In genomic region chr7:16540559-16540958, GRCh38 we compare ENCODE assay signal across 18 cellular contexts. TPM values are rescaled to one million over a fixed set of nuclear protein-coding genes. Genes with fewer than 3 reads are reported as not detected.
"Had no signal": no experiment of that assay in that cellular context is flagged by ENCODE, and none has a peak within 500 bp of the region (broad histone marks: within the 10 kb centered on the region; RNA-seq: fewer than 3 reads in every experiment).

No MANE protein-coding gene starts in this region.

RNA-seq across cellular contexts. Expression of gene LRRC72, which starts 13.9 kb away (rescaled TPM):
- total RNA-seq: colonic mucosa, dermis microvascular lymphatic vessel endothelial cell, endodermal cell, esophagus mucosa, esophagus squamous epithelium, gastrocnemius medialis, glomerular endothelial cell, heart right ventricle, kidney epithelial cell, left cardiac atrium, left lung, left ventricle myocardium superior, lower leg skin, lower lobe of right lung, lung microvascular endothelial cell, mononuclear cell, mucosa of gallbladder had no signal
- polyA plus RNA-seq: heart right ventricle, keratinocyte had no signal
